Comparison of ENCODE assay signal across 8 cellular contexts in genomic region chr22:41822289-41823057, GRCh38. TPM values are rescaled to one million over a fixed set of nuclear protein-coding genes. Genes with fewer than 3 reads are reported as not detected.
A peak's percentile ranks its signal among the peaks of the same experiment; 100 is the strongest.
DNase-seq lines count a peak whose midpoint lies in the region; ATAC-seq and TF ChIP-seq lines count a peak whose summit lies in the region.

No MANE protein-coding gene starts in this region.

- peak; percentile 30 for DNase-seq in DMS79 treated with DMSO at 0.1 percent for 48 hours (lab: John Stamatoyannopoulos, UW)
- no peak for DNase-seq in DMS79 (lab: John Stamatoyannopoulos, UW)
- DNase-seq in KBM-7, result peak; percentile 63
- peak; percentile 57 for DNase-seq in SK-N-DZ (ENCODE audit: low spot score)
- no peak for DNase-seq in left lung
- DNase-seq in tibial nerve (ENCODE audit: low spot score in 2 of 2), result peak in 1 of 2 donors; percentile 64
- no peak for DNase-seq in aorta

- peaks cover 0 to 24% of the 10 kb centered on the region in 2 donors for H3K36me3 ChIP-seq in left lung
- peaks cover 0 to 20% (median 0%) of the 10 kb centered on the region in 3 donors for H3K36me3 ChIP-seq in tibial nerve
- H3K36me3 ChIP-seq in aorta (ENCODE audit: control insufficient read depth in 1 of 2, insufficient read depth in 2 of 2, low read length in 1 of 2), result no peaks in the 10 kb centered on the region

- H3K36me3 Mint-ChIP-seq in brain, result peaks cover 18% of the 10 kb centered on the region

- no peak overlapping the region for H3K27ac ChIP-seq in left lung
- no peak overlapping the region for H3K27ac ChIP-seq in tibial nerve
- no peak overlapping the region for H3K27ac ChIP-seq in aorta (ENCODE audit: low read depth in 1 of 2, low read length in 2 of 2)

- intact Hi-C loops in left lung (cut with DNase I), result loop anchor here in 1 of 2 donors (10.0 kb wide), 1 partner anchor 122 kb away; the partner anchor contains the start of gene CENPM
- intact Hi-C loops in aorta (cut with DNase I), result loop anchor here (5.0 kb wide), 1 partner anchor 120 kb away; no protein-coding TSS in a partner anchor

- ATAC-seq in left lung (peak; percentile 71), aorta (ENCODE audit: low FRiP score) (no peak)

- no peaks in the 10 kb centered on the region for H3K9me3 ChIP-seq in left lung
- no peaks in the 10 kb centered on the region for H3K9me3 ChIP-seq in tibial nerve
- no peaks in the 10 kb centered on the region for H3K9me3 ChIP-seq in aorta (ENCODE audit: control insufficient read depth, low read length)

- no peaks in the 10 kb centered on the region for H3K27me3 Mint-ChIP-seq in brain

- no peak for TF ChIP-seq POLR2A in tibial nerve (IDR thresholded peaks at IDR 0.05)

- H3K4me3 ChIP-seq in left lung (no peak overlapping the region), tibial nerve (no peak overlapping the region), aorta (ENCODE audit: low read length in 2 of 2) (no peak overlapping the region)

- H3K9me3 Mint-ChIP-seq in brain, result no peaks in the 10 kb centered on the region

- peaks cover 68% of the 10 kb centered on the region for H3K4me1 Mint-ChIP-seq in brain

- in situ Hi-C loops in KBM-7 (cut with MboI; ENCODE audit: low pct_unique_long_range_greater_than_20kb, low sequenced_read_pairs), result no loop called here

- no peak for TF ChIP-seq EP300 in tibial nerve (IDR thresholded peaks at IDR 0.05)

- 91 to 96% methylated on average over 3 of the region's 3 CpGs for WGBS in tibial nerve, 2 donors
- WGBS in aorta, 2 donors, result 90 to 94% methylated on average over 3 of the region's 3 CpGs

- TF ChIP-seq CTCF in brain (conservative IDR thresholded peaks at IDR 0.05) (peak; percentile 57 to 61), left lung (IDR thresholded peaks at IDR 0.05) (peak; percentile 31 to 36), tibial nerve (IDR thresholded peaks at IDR 0.05) (peak; percentile 35 to 80 (median 50))

- H3K27ac Mint-ChIP-seq in brain, result peak overlapping the region; percentile 32 to 79 (median 78)

- no peak overlapping the region for H3K4me3 Mint-ChIP-seq in brain

- H3K27me3 ChIP-seq in left lung (no peaks in the 10 kb centered on the region), tibial nerve (no peaks in the 10 kb centered on the region), aorta (ENCODE audit: control insufficient read depth in 1 of 2, insufficient read depth in 2 of 2, low read length in 1 of 2) (no peaks in the 10 kb centered on the region)

- H3K4me1 ChIP-seq in left lung (peaks cover 9 to 13% of the 10 kb centered on the region in 2 donors), tibial nerve (peaks cover 0 to 31% (median 22%) of the 10 kb centered on the region in 4 donors), aorta (ENCODE audit: control insufficient read depth in 1 of 2, insufficient read depth in 2 of 2, low read length in 2 of 2) (no peaks in the 10 kb centered on the region)

RNA-seq across cellular contexts. Expression of gene SREBF2, which starts 10.4 kb away (rescaled TPM):
- 118 and 140 TPM in 2 replicates for polyA plus RNA-seq in SK-N-DZ (2014; cell fraction: cytosol; rRNA removed)
- polyA plus RNA-seq in SK-N-DZ (2014; cell fraction: nucleus; rRNA removed), result 116 and 149 TPM in 2 replicates
- polyA plus RNA-seq in brain (ENCODE audit: insufficient read depth, low read depth, low replicate concordance) (115 TPM), aorta (10 to 100 TPM; 11.0 to 19.2 TPM)
- total RNA-seq in left lung (100 to 1,000 TPM; 130 to 162 TPM), tibial nerve (100 to 1,000 TPM in 3 of 4 donors, 10 to 100 TPM in 1; 73.5 to 157 (median 129) TPM), aorta (10 to 100 TPM; 68.2 to 86.3 TPM)

RNA-seq across cellular contexts. Expression of gene CCDC134, which starts 22.0 kb away (rescaled TPM):
- 7.3 and 13.7 TPM in 2 replicates for polyA plus RNA-seq in SK-N-DZ (2014; cell fraction: cytosol; rRNA removed)
- 4.9 and 6.8 TPM in 2 replicates for polyA plus RNA-seq in SK-N-DZ (2014; cell fraction: nucleus; rRNA removed)
- polyA plus RNA-seq in brain (ENCODE audit: insufficient read depth, low read depth, low replicate concordance) (3.7 TPM), aorta (1 to 10 TPM in 1 of 2 donors, not detected in 1; 1.0 TPM)
- total RNA-seq in left lung (10 to 100 TPM in 1 of 2 donors, 1 to 10 TPM in 1; 9.7 to 14.1 TPM), tibial nerve (1 to 10 TPM; 6.5 to 9.6 (median 8.2) TPM), aorta (1 to 10 TPM; 4.1 to 7.3 TPM)

Comparison
In these comparisons a context has a peak if more than half of its experiments do, and no peak if none do; other contexts are left out.
1. DNase-seq: peak in DMS79 treated with DMSO at 0.1 percent for 48 hours (single experiment), KBM-7 (single experiment) and SK-N-DZ (single experiment); none in DMS79 (single experiment), left lung (0 of 2) and aorta (0 of 2).
2. Peak in every context shown above with its lines, with median percentiles within 50 percentile points of each other: CTCF ChIP-seq.